In genomic region chr1:10602936-10603335, GRCh38 we compare ENCODE assay signal across 32 cellular contexts.
"Had no signal": no experiment of that assay in that cellular context is flagged by ENCODE, and none has a peak within 500 bp of the region (broad histone marks: within the 10 kb centered on the region; RNA-seq: fewer than 3 reads in every experiment).

No MANE protein-coding gene starts in this region.

- H3K9me3 ChIP-seq: adrenal gland, body of pancreas, esophagus squamous epithelium, gastroesophageal sphincter had no signal

- H3K4me1 ChIP-seq: adrenal gland, gastroesophageal sphincter had no signal

- H3K4me3 Mint-ChIP-seq: activated CD4-positive, alpha-beta memory T cell treated with anti-CD3 and anti-CD28 coated beads for 36 hours; activated CD4-positive, alpha-beta T cell treated with anti-CD3 and anti-CD28 coated beads for 36 hours; activated CD4-positive, alpha-beta T cell treated with anti-CD3 and anti-CD28 coated beads, Interleukin-2, amount 10 ng/mL, durations not matched to agents 24 days and 14 days; activated CD8-positive, alpha-beta memory T cell treated with anti-CD3 and anti-CD28 coated beads, Interleukin-2, amount 10 ng/mL, durations not matched to agents 7 days and 5 days; activated CD8-positive, alpha-beta T cell treated with anti-CD3 and anti-CD28 coated beads, Interleukin-2, amount 10 ng/mL, durations not matched to agents 7 days and 5 days; activated naive CD4-positive, alpha-beta T cell treated with anti-CD3 and anti-CD28 coated beads for 36 hours; activated naive CD4-positive, alpha-beta T cell treated with anti-CD3 and anti-CD28 coated beads, Interleukin-2, amount 50 U/mL, for 24 hours; activated naive CD8-positive, alpha-beta T cell treated with anti-CD3 and anti-CD28 coated beads for 36 hours; activated naive CD8-positive, alpha-beta T cell treated with anti-CD3 and anti-CD28 coated beads, Interleukin-2, amount 50 U/mL, for 24 hours; activated T-helper 1 cell treated with anti-CD3 and anti-CD28 coated beads, Interleukin-12 subunit alpha, Interleukin-12 subunit beta, Interleukin-2, Interleukin-4 antibody, amounts not matched to agents 30 ng/mL and 10 ng/mL and 1 ng/mL, durations not matched to agents 14 hours and 24 hours and 36 hours; effector memory CD8-positive, alpha-beta T cell had no signal

- H3K27ac Mint-ChIP-seq: activated CD4-positive, alpha-beta memory T cell treated with anti-CD3 and anti-CD28 coated beads for 36 hours; activated CD4-positive, alpha-beta T cell treated with anti-CD3 and anti-CD28 coated beads for 36 hours; activated CD4-positive, alpha-beta T cell treated with anti-CD3 and anti-CD28 coated beads, Interleukin-2, amount 10 ng/mL, durations not matched to agents 24 days and 14 days; activated CD8-positive, alpha-beta memory T cell treated with anti-CD3 and anti-CD28 coated beads, Interleukin-2, amount 10 ng/mL, durations not matched to agents 7 days and 5 days; activated CD8-positive, alpha-beta T cell treated with anti-CD3 and anti-CD28 coated beads, Interleukin-2, amount 10 ng/mL, durations not matched to agents 7 days and 5 days; activated naive CD4-positive, alpha-beta T cell treated with anti-CD3 and anti-CD28 coated beads for 36 hours; activated naive CD4-positive, alpha-beta T cell treated with anti-CD3 and anti-CD28 coated beads, Interleukin-2, amount 50 U/mL, for 24 hours; activated naive CD8-positive, alpha-beta T cell treated with anti-CD3 and anti-CD28 coated beads for 36 hours; activated naive CD8-positive, alpha-beta T cell treated with anti-CD3 and anti-CD28 coated beads, Interleukin-2, amount 50 U/mL, for 24 hours; activated T-helper 1 cell treated with anti-CD3 and anti-CD28 coated beads, Interleukin-12 subunit alpha, Interleukin-12 subunit beta, Interleukin-2, Interleukin-4 antibody, amounts not matched to agents 30 ng/mL and 10 ng/mL and 1 ng/mL, durations not matched to agents 14 hours and 24 hours and 36 hours; activated T-helper 2 cell treated with anti-CD3 and anti-CD28 coated beads, Interferon-gamma antibody, Interleukin-2, Interleukin-4, amounts not matched to agents 10 μg/mL and 5 μg/mL and 100 μg/mL, durations not matched to agents 14 hours and 24 hours and 36 hours had no signal

- H3K27me3 Mint-ChIP-seq: activated CD4-positive, alpha-beta memory T cell treated with anti-CD3 and anti-CD28 coated beads for 36 hours; activated CD4-positive, alpha-beta T cell treated with anti-CD3 and anti-CD28 coated beads for 36 hours; activated CD4-positive, alpha-beta T cell treated with anti-CD3 and anti-CD28 coated beads, Interleukin-2, amount 10 ng/mL, durations not matched to agents 24 days and 14 days; activated CD8-positive, alpha-beta memory T cell treated with anti-CD3 and anti-CD28 coated beads, Interleukin-2, amount 10 ng/mL, durations not matched to agents 7 days and 5 days; activated naive CD4-positive, alpha-beta T cell treated with anti-CD3 and anti-CD28 coated beads, Interleukin-2, amount 50 U/mL, for 24 hours; activated naive CD8-positive, alpha-beta T cell treated with anti-CD3 and anti-CD28 coated beads for 36 hours; activated naive CD8-positive, alpha-beta T cell treated with anti-CD3 and anti-CD28 coated beads, Interleukin-2, amount 50 U/mL, for 24 hours; effector memory CD8-positive, alpha-beta T cell had no signal

- H3K27ac ChIP-seq: adrenal gland, body of pancreas, esophagus squamous epithelium, gastroesophageal sphincter had no signal

- ATAC-seq: activated CD4-positive, alpha-beta T cell treated with anti-CD3 and anti-CD28 coated beads for 36 hours; activated CD8-positive, alpha-beta memory T cell treated with anti-CD3 and anti-CD28 coated beads, Interleukin-2, amount 10 ng/mL, durations not matched to agents 7 days and 5 days; activated CD8-positive, alpha-beta T cell treated with anti-CD3 and anti-CD28 coated beads, Interleukin-2, amount 10 ng/mL, durations not matched to agents 7 days and 5 days; activated naive CD8-positive, alpha-beta T cell treated with anti-CD3 and anti-CD28 coated beads, Interleukin-2, amount 50 U/mL, for 24 hours; body of pancreas; effector memory CD8-positive, alpha-beta T cell; gastroesophageal sphincter had no signal

- H3K4me1 Mint-ChIP-seq: activated CD4-positive, alpha-beta T cell treated with anti-CD3 and anti-CD28 coated beads for 36 hours; activated CD4-positive, alpha-beta T cell treated with anti-CD3 and anti-CD28 coated beads, Interleukin-2, amount 10 ng/mL, durations not matched to agents 24 days and 14 days; activated CD8-positive, alpha-beta memory T cell treated with anti-CD3 and anti-CD28 coated beads, Interleukin-2, amount 10 ng/mL, durations not matched to agents 7 days and 5 days; activated naive CD4-positive, alpha-beta T cell treated with anti-CD3 and anti-CD28 coated beads, Interleukin-2, amount 50 U/mL, for 24 hours; activated naive CD8-positive, alpha-beta T cell treated with anti-CD3 and anti-CD28 coated beads for 36 hours; activated naive CD8-positive, alpha-beta T cell treated with anti-CD3 and anti-CD28 coated beads, Interleukin-2, amount 50 U/mL, for 24 hours had no signal

- FAIRE-seq: colon had no signal

- DNase-seq: activated CD4-positive, alpha-beta memory T cell treated with anti-CD3 and anti-CD28 coated beads for 36 hours; activated CD4-positive, alpha-beta T cell treated with anti-CD3 and anti-CD28 coated beads for 36 hours; activated CD4-positive, alpha-beta T cell treated with anti-CD3 and anti-CD28 coated beads, Interleukin-2, amount 10 ng/mL, durations not matched to agents 24 days and 14 days; activated CD4-positive, CD25-positive, alpha-beta regulatory T cell; activated CD4-positive, CD25-positive, alpha-beta regulatory T cell treated with anti-CD3 and anti-CD28 coated beads, Interleukin-2, amount 50 U/mL, for 72 hours; activated CD8-positive, alpha-beta memory T cell treated with anti-CD3 and anti-CD28 coated beads, Interleukin-2, amount 10 ng/mL, durations not matched to agents 7 days and 5 days; activated CD8-positive, alpha-beta memory T cell treated with anti-CD3 and anti-CD28 coated beads, Interleukin-2, amount 50 U/mL, for 4 hours; activated CD8-positive, alpha-beta T cell treated with anti-CD3 and anti-CD28 coated beads, Interleukin-2, amount 10 ng/mL, durations not matched to agents 7 days and 5 days; activated effector memory CD4-positive, alpha-beta T cell treated with anti-CD3 and anti-CD28 coated beads, Interleukin-2, amount 50 U/mL, for 16 hours; activated naive CD4-positive, alpha-beta T cell treated with anti-CD3 and anti-CD28 coated beads for 36 hours; activated naive CD8-positive, alpha-beta T cell treated with anti-CD3 and anti-CD28 coated beads for 36 hours; activated naive CD8-positive, alpha-beta T cell treated with anti-CD3 and anti-CD28 coated beads, Interleukin-2, amount 50 U/mL, for 24 hours; activated T-cell treated with anti-CD3 and anti-CD28 coated beads, Interleukin-2, amount 50 U/mL, for 1 hour; activated T-cell treated with anti-CD3 and anti-CD28 coated beads, Interleukin-2, amount 50 U/mL, for 48 hours; adrenal gland; amygdala; aorta; body of pancreas; cortex of kidney; dermis blood vessel endothelial cell; effector CD4-positive, alpha-beta T cell; effector memory CD8-positive, alpha-beta T cell; erythroblast; esophagus squamous epithelium; foreskin melanocyte; T-helper 1 cell; T-helper 2 cell had no signal

- H3K36me3 Mint-ChIP-seq: activated CD8-positive, alpha-beta memory T cell treated with anti-CD3 and anti-CD28 coated beads, Interleukin-2, amount 10 ng/mL, durations not matched to agents 7 days and 5 days; activated naive CD8-positive, alpha-beta T cell treated with anti-CD3 and anti-CD28 coated beads for 36 hours had no signal

- H3K4me3 ChIP-seq: adrenal gland, body of pancreas, esophagus squamous epithelium, gastroesophageal sphincter had no signal

- H3K27me3 ChIP-seq: adrenal gland, body of pancreas, esophagus squamous epithelium, gastroesophageal sphincter had no signal

- H3K9me3 Mint-ChIP-seq: activated CD4-positive, alpha-beta memory T cell treated with anti-CD3 and anti-CD28 coated beads for 36 hours; activated CD4-positive, alpha-beta T cell treated with anti-CD3 and anti-CD28 coated beads, Interleukin-2, amount 10 ng/mL, durations not matched to agents 24 days and 14 days; activated naive CD4-positive, alpha-beta T cell treated with anti-CD3 and anti-CD28 coated beads for 36 hours; activated naive CD4-positive, alpha-beta T cell treated with anti-CD3 and anti-CD28 coated beads, Interleukin-2, amount 50 U/mL, for 24 hours; activated naive CD8-positive, alpha-beta T cell treated with anti-CD3 and anti-CD28 coated beads for 36 hours; activated naive CD8-positive, alpha-beta T cell treated with anti-CD3 and anti-CD28 coated beads, Interleukin-2, amount 50 U/mL, for 24 hours; activated T-helper 1 cell treated with anti-CD3 and anti-CD28 coated beads, Interleukin-12 subunit alpha, Interleukin-12 subunit beta, Interleukin-2, Interleukin-4 antibody, amounts not matched to agents 30 ng/mL and 10 ng/mL and 1 ng/mL, durations not matched to agents 14 hours and 24 hours and 36 hours; activated T-helper 2 cell treated with anti-CD3 and anti-CD28 coated beads, Interferon-gamma antibody, Interleukin-2, Interleukin-4, amounts not matched to agents 10 μg/mL and 5 μg/mL and 100 μg/mL, durations not matched to agents 14 hours and 24 hours and 36 hours; effector memory CD8-positive, alpha-beta T cell had no signal

- H3K36me3 ChIP-seq: adrenal gland had no signal
